Comparison of ENCODE assay signal across 9 cellular contexts in the genomic region with DNA sequence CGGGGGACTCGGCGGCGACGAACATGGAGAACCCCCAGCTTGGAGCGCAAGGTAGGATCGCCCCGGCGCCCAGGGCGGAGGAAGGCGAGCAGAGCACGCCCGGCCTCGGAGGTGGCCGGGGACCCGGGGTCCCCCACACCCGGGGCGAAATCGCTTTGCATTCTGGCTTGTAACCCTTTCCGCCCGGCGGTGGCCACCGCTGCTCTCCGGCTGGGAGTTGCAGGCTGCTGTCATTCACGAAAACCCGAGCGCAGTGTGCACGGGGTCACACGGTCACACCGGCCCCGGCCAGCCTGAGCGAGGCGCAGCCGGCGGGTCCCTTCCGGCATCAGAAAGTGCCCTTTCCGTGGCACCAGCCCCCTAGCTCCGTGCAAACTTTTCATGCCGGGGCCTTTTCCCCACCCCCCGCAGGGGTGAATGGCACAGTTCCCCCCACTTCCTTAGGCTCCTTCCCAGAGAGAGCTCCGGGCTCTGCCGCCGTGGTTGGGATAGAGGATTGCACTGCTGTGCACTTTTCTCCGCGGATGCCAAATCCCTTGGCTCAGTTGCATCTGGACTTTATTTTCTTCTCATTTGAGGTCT. TPM values are rescaled to one million over a fixed set of nuclear protein-coding genes. Genes with fewer than 3 reads are reported as not detected.
A peak's percentile ranks its signal among the peaks of the same experiment; 100 is the strongest.
DNase-seq lines count a peak whose midpoint lies in the region; ATAC-seq and TF ChIP-seq lines count a peak whose summit lies in the region.
"Had no signal": no experiment of that assay in that cellular context is flagged by ENCODE, and none has a peak within 500 bp of the region (broad histone marks: within the 10 kb centered on the region; RNA-seq: fewer than 3 reads in every experiment).

No MANE protein-coding gene starts in this region.

- no peak for TF ChIP-seq EP300 in suprapubic skin (IDR thresholded peaks at IDR 0.05)

- TF ChIP-seq CTCF in astrocyte of the cerebellum (IDR thresholded peaks at IDR 0.05; ENCODE audit: low read depth, low read length, missing control alignments), result no peak
- TF ChIP-seq CTCF in kidney epithelial cell (IDR thresholded peaks at IDR 0.05; ENCODE audit: insufficient read depth, low read length, poor library complexity, severe bottlenecking), result no peak
- TF ChIP-seq CTCF in suprapubic skin (IDR thresholded peaks at IDR 0.05), result no peak
- no peak for TF ChIP-seq CTCF in Caco-2 (IDR thresholded peaks at IDR 0.05; ENCODE audit: insufficient read depth in 1 of 2, low read depth in 1 of 2, low read length in 1 of 2, severe bottlenecking in 1 of 2, unreplicated experiment in 1 of 2)

- H3K36me3 Mint-ChIP-seq in Caco-2 (ENCODE audit: insufficient read depth, unreplicated experiment), result no peaks in the 10 kb centered on the region
- no peaks in the 10 kb centered on the region for H3K36me3 Mint-ChIP-seq in effector memory CD8-positive, alpha-beta T cell (ENCODE audit: insufficient read depth)

- H3K4me1 Mint-ChIP-seq in Caco-2 (ENCODE audit: low read depth, unreplicated experiment), result no peaks in the 10 kb centered on the region
- H3K4me1 Mint-ChIP-seq in effector memory CD8-positive, alpha-beta T cell (ENCODE audit: low read depth in 2 of 2), result no peaks in the 10 kb centered on the region

- no peak for TF ChIP-seq POLR2A in suprapubic skin (IDR thresholded peaks at IDR 0.05)

- H3K4me3 Mint-ChIP-seq in Caco-2 (ENCODE audit: unreplicated experiment), result no peak overlapping the region
- H3K4me3 Mint-ChIP-seq in effector memory CD8-positive, alpha-beta T cell, result no peak overlapping the region

- in situ Hi-C loops in astrocyte of the cerebellum (cut with HindIII; ENCODE audit: low sequenced_read_pairs), result no loop called here

- no peaks in the 10 kb centered on the region for H3K27me3 Mint-ChIP-seq in Caco-2 (ENCODE audit: insufficient read depth, unreplicated experiment)
- peaks cover 63 to 76% of the 10 kb centered on the region in 2 donors for H3K27me3 Mint-ChIP-seq in effector memory CD8-positive, alpha-beta T cell

- no peak overlapping the region for H3K27ac Mint-ChIP-seq in Caco-2 (ENCODE audit: unreplicated experiment)
- H3K27ac Mint-ChIP-seq in effector memory CD8-positive, alpha-beta T cell, result no peak overlapping the region

- H3K36me3 ChIP-seq in kidney epithelial cell (ENCODE audit: control insufficient read depth, insufficient read depth, low read length) (no peaks in the 10 kb centered on the region), suprapubic skin (no peaks in the 10 kb centered on the region), Caco-2 (ENCODE audit: control insufficient read depth, insufficient read depth, low read length) (no peaks in the 10 kb centered on the region)

- H3K4me3 ChIP-seq in astrocyte of the cerebellum (ENCODE audit: low read depth, low read length) (peak overlapping the region; percentile 69), kidney epithelial cell (ENCODE audit: low read depth, low read length) (peak overlapping the region; percentile 62), suprapubic skin (peak overlapping the region; percentile 61), Caco-2 (ENCODE audit: low read depth, low read length) (no peak overlapping the region)

- BruUV-seq in Caco-2 (replicated peaks; lab: Mats Ljungman, UMichigan), result no TSS peak

- H3K9me3 Mint-ChIP-seq in Caco-2 (ENCODE audit: unreplicated experiment), result no peaks in the 10 kb centered on the region
- H3K9me3 Mint-ChIP-seq in effector memory CD8-positive, alpha-beta T cell, result no peaks in the 10 kb centered on the region

- H3K27me3 ChIP-seq in kidney epithelial cell (ENCODE audit: control insufficient read depth, insufficient read depth, low read length) (peaks cover 26% of the 10 kb centered on the region), suprapubic skin (peaks cover 42% of the 10 kb centered on the region), Caco-2 (replicated peaks; ENCODE audit: control insufficient read depth, insufficient read depth, low read length) (no peaks in the 10 kb centered on the region; the same call in 1 of the 2 replicates)

- H3K4me1 ChIP-seq in suprapubic skin (peaks cover 31% of the 10 kb centered on the region), Caco-2 (no peaks in the 10 kb centered on the region)

- CTCF ChIA-PET in Caco-2 (lab: Charles Lee), result no interaction called here

- H3K27ac ChIP-seq in suprapubic skin, result no peak overlapping the region
- H3K27ac ChIP-seq: 22Rv1 had no signal

- H3K9me3 ChIP-seq in suprapubic skin, result no peaks in the 10 kb centered on the region
- H3K9me3 ChIP-seq in Caco-2, result no peaks in the 10 kb centered on the region

- WGBS in suprapubic skin, result under 1% methylated on average over 18 of the region's 45 CpGs

- ATAC-seq in effector memory CD8-positive, alpha-beta T cell (replicated peaks), result no peak

- intact Hi-C loops in Caco-2 (cut with micrococcal nuclease; ENCODE audit: unreplicated experiment), result no loop called here

- POLR2A ChIA-PET in Caco-2 (lab: Charles Lee), result no interaction called here

- peak; percentile 61 for DNase-seq in DMS 273 (lab: John Stamatoyannopoulos, UW; ENCODE audit: unreplicated experiment)
- no peak for DNase-seq in DMS 273 treated with DMSO at 0.1 percent for 48 hours (lab: John Stamatoyannopoulos, UW)
- no peak for DNase-seq in astrocyte of the cerebellum (ENCODE audit: low read depth)
- DNase-seq in kidney epithelial cell (ENCODE audit: low read depth), result no peak
- no peak for DNase-seq in suprapubic skin (ENCODE audit: low spot score in 2 of 2)
- DNase-seq in Caco-2, result no peak
- DNase-seq in effector memory CD8-positive, alpha-beta T cell, result no peak
- DNase-seq in central memory CD4-positive, alpha-beta T cell, result no peak

RNA-seq across cellular contexts. Expression of a gene that starts 0.8 kb away (rescaled TPM):
- total RNA-seq in kidney epithelial cell (2.8 and 6.4 TPM in 2 replicates), suprapubic skin (10 to 100 TPM; 29.2 to 37.5 (median 31.7) TPM), Caco-2 (2022) (2.4 and 2.5 TPM in 2 replicates)
